Comparison of ENCODE assay signal across 8 cellular contexts in genomic region chr16:10971560-10971961, GRCh38. TPM values are rescaled to one million over a fixed set of nuclear protein-coding genes. Genes with fewer than 3 reads are reported as not detected.
DNase-seq lines count a peak whose midpoint lies in the region; ATAC-seq, FAIRE-seq and TF ChIP-seq lines count a peak whose summit lies in the region.

No MANE protein-coding gene starts in this region.

- no peak overlapping the region for H3K27ac ChIP-seq in endothelial cell of umbilical vein (ENCODE audit: insufficient read depth, low read depth, low read length)
- H3K27ac ChIP-seq in mesodermal cell (ENCODE audit: low read depth, low read length, severe bottlenecking), result peak overlapping the region; percentile 16

- no peak overlapping the region for H3K4me3 Mint-ChIP-seq in T-helper 1 cell treated with Interleukin-12 subunit alpha and Interleukin-12 subunit beta and Interleukin-4 antibody, amounts not matched to agents 30 μg/mL and 1 μg/mL, for 36 hours

- no peaks in the 10 kb centered on the region for H3K9me1 ChIP-seq in endothelial cell of umbilical vein (replicated peaks; ENCODE audit: control insufficient read depth, extremely low read depth, insufficient read depth, low read length)

- POLR2A ChIA-PET in endothelial cell of umbilical vein (lab: Charles Lee), result interaction anchor here (1.2 kb wide), 1 partner anchor 284 kb away, joined by 9 read pairs; the partner anchor contains the start of gene SOCS1

- H3K9me3 Mint-ChIP-seq in T-helper 1 cell treated with Interleukin-12 subunit alpha and Interleukin-12 subunit beta and Interleukin-4 antibody, amounts not matched to agents 30 μg/mL and 1 μg/mL, for 36 hours, result no peaks in the 10 kb centered on the region

- WGBS in mesodermal cell (ENCODE audit: insufficient coverage in 2 of 2), 2 experiments, result 30 to 42% methylated on average over 2 to 3 of the region's 3 CpGs

- CTCF ChIA-PET in endothelial cell of umbilical vein (lab: Charles Lee), result interaction anchor here (0.5 to 12.3 kb wide), 42 partner anchors 9 to 561 kb away, joined by 3 to 347 read pairs (median 4); partner anchors contain the start of genes CLEC16A, SOCS1 and TNP2

- no peak overlapping the region for H2AFZ ChIP-seq in endothelial cell of umbilical vein (ENCODE audit: low read depth, low read length)

- H3K36me3 ChIP-seq in endothelial cell of umbilical vein (ENCODE audit: control insufficient read depth in 2 of 2, extremely low read depth in 1 of 2, insufficient read depth in 2 of 2, low read length in 2 of 2) (peaks cover 0 to 7% of the 10 kb centered on the region in 2 experiments), mesodermal cell (ENCODE audit: control insufficient read depth, insufficient read depth, low read length) (peaks cover 53% of the 10 kb centered on the region)

- H3K4me1 ChIP-seq in endothelial cell of umbilical vein (ENCODE audit: control insufficient read depth, extremely low read depth, insufficient read depth, low read length) (no peaks in the 10 kb centered on the region), mesodermal cell (ENCODE audit: control insufficient read depth, insufficient read depth, low read length, poor library complexity, severe bottlenecking) (peaks cover 9% of the 10 kb centered on the region)

- H3K36me3 Mint-ChIP-seq in T-helper 1 cell treated with Interleukin-12 subunit alpha and Interleukin-12 subunit beta and Interleukin-4 antibody, amounts not matched to agents 30 μg/mL and 1 μg/mL, for 36 hours (ENCODE audit: low read depth), result peaks cover 44% of the 10 kb centered on the region

- no peak for TF ChIP-seq POLR2A in endothelial cell of umbilical vein (IDR thresholded peaks at IDR 0.05; ENCODE audit: low read depth, low read length)

- no peaks in the 10 kb centered on the region for H4K20me1 ChIP-seq in endothelial cell of umbilical vein (replicated peaks; ENCODE audit: control insufficient read depth, extremely low read depth, insufficient read depth, low read length)

- no peak overlapping the region for H3K4me3 ChIP-seq in endothelial cell of umbilical vein (replicated peaks in 1 of 3; ENCODE audit: insufficient read depth in 1 of 3, low read depth in 1 of 3, low read length in 3 of 3)
- H3K4me3 ChIP-seq in mesodermal cell (ENCODE audit: extremely low read depth, insufficient read depth, low read length, poor library complexity, severe bottlenecking), result no peak overlapping the region

- no peak overlapping the region for H3K4me2 ChIP-seq in endothelial cell of umbilical vein (ENCODE audit: insufficient read depth, low read length)

- no peaks in the 10 kb centered on the region for H3K27me3 ChIP-seq in endothelial cell of umbilical vein (ENCODE audit: control insufficient read depth in 2 of 2, insufficient read depth in 2 of 2, low read length in 2 of 2)

- H3K27me3 Mint-ChIP-seq in T-helper 1 cell treated with Interleukin-12 subunit alpha and Interleukin-12 subunit beta and Interleukin-4 antibody, amounts not matched to agents 30 μg/mL and 1 μg/mL, for 36 hours (ENCODE audit: low read depth), result no peaks in the 10 kb centered on the region

- H3K4me1 Mint-ChIP-seq in T-helper 1 cell treated with Interleukin-12 subunit alpha and Interleukin-12 subunit beta and Interleukin-4 antibody, amounts not matched to agents 30 μg/mL and 1 μg/mL, for 36 hours (ENCODE audit: low read depth), result peaks cover 46% of the 10 kb centered on the region

- ATAC-seq in GM19467 (IDR thresholded peaks at IDR 0.05; ENCODE audit: unreplicated experiment), result no peak
- no peak for ATAC-seq in HG02759 (IDR thresholded peaks at IDR 0.05; ENCODE audit: unreplicated experiment)

- dilution Hi-C loops in endothelial cell of umbilical vein (cut with MboI; ENCODE audit: extremely low pct_ligation_motif_present, low sequenced_read_pairs), result no loop called here

- in situ Hi-C loops in ACHN (cut with HindIII; ENCODE audit: low pct_ligation_motif_present, low pct_unique_long_range_greater_than_20kb, low sequenced_read_pairs), result no loop called here

- H3K27ac Mint-ChIP-seq in T-helper 1 cell treated with Interleukin-12 subunit alpha and Interleukin-12 subunit beta and Interleukin-4 antibody, amounts not matched to agents 30 μg/mL and 1 μg/mL, for 36 hours, result peak overlapping the region; percentile 56

- H3K9me3 ChIP-seq in endothelial cell of umbilical vein (replicated peaks; ENCODE audit: control insufficient read depth, insufficient read depth, low read length) (no peaks in the 10 kb centered on the region), mesodermal cell (ENCODE audit: control insufficient read depth, low read length) (no peaks in the 10 kb centered on the region)

- DNase-seq in ACHN, result peak; percentile 67
- peak; percentile 46 for DNase-seq in GDM1 (lab: John Stamatoyannopoulos, UW)
- peak; percentile 76 for DNase-seq in NCI-H1105 treated with DMSO at 0.1 percent for 48 hours (lab: John Stamatoyannopoulos, UW)
- DNase-seq in endothelial cell of umbilical vein (ENCODE audit: low read depth, low spot score), result peak; percentile 73

- intact Hi-C loops in endothelial cell of umbilical vein (cut with micrococcal nuclease), result loop anchor here (1.0 to 5.0 kb wide), 3 partner anchors 131 to 385 kb away; no protein-coding TSS in a partner anchor

- no peak overlapping the region for H3K9ac ChIP-seq in endothelial cell of umbilical vein (replicated peaks; ENCODE audit: extremely low read depth, insufficient read depth, low read length)

- no TSS peak for BruUV-seq in endothelial cell of umbilical vein (replicated peaks; lab: Mats Ljungman, UMichigan)

- H3K79me2 ChIP-seq in endothelial cell of umbilical vein (ENCODE audit: control insufficient read depth, insufficient read depth, low read length), result no peaks in the 10 kb centered on the region

- FAIRE-seq in endothelial cell of umbilical vein (lab: Jason Lieb, UNC), result peak; percentile 82

- peak; percentile 56 to 57 for TF ChIP-seq CTCF in endothelial cell of umbilical vein (IDR thresholded peaks at IDR 0.05; ENCODE audit: extremely low read depth in 1 of 2, insufficient read depth in 1 of 2, low read depth in 1 of 2, low read length in 2 of 2)

TF ChIP-seq in endothelial cell of umbilical vein, 7 proteins besides CTCF, POLR2A, EP300 and RAD21:
- TF ChIP-seq MAX (IDR thresholded peaks at IDR 0.05; ENCODE audit: insufficient read depth, insufficient read length), result no peak
- TF ChIP-seq MYC (IDR thresholded peaks at IDR 0.05; ENCODE audit: low read depth, low read length), result no peak
- no peak for TF ChIP-seq GATA2 (IDR thresholded peaks at IDR 0.05; ENCODE audit: insufficient read depth, insufficient read length, low read depth, low read length)
- TF ChIP-seq POLR2AphosphoS5 (IDR thresholded peaks at IDR 0.05; ENCODE audit: insufficient read depth, low read depth, low read length), result no peak
- TF ChIP-seq FOS (IDR thresholded peaks at IDR 0.05; ENCODE audit: borderline replicate concordance, insufficient read depth, low read length), result no peak

RNA-seq across cellular contexts. Expression of gene CLEC16A, which starts 27.2 kb away (rescaled TPM):
- total RNA-seq in endothelial cell of umbilical vein, result 23.3 and 25.7 TPM in 2 replicates
- 11.1 and 11.4 TPM in 2 replicates for polyA plus RNA-seq in endothelial cell of umbilical vein
- 12.5 and 13.3 TPM in 2 replicates for polyA plus RNA-seq in endothelial cell of umbilical vein (2011; cell fraction: cytosol; rRNA removed)
- 23.8 and 24.1 TPM in 2 replicates for polyA plus RNA-seq in endothelial cell of umbilical vein (2011; cell fraction: nucleus; rRNA removed)
- polyA plus RNA-seq in endothelial cell of umbilical vein (2012), result 17.9 and 19.2 TPM in 2 replicates
- 37.6 and 41.0 TPM in 2 replicates for polyA minus RNA-seq in endothelial cell of umbilical vein
- 17.5 TPM for polyA minus RNA-seq in endothelial cell of umbilical vein (2011; cell fraction: cytosol; rRNA and poly(A)+ RNA removed)
- polyA minus RNA-seq in endothelial cell of umbilical vein (2011; cell fraction: nucleus; rRNA and poly(A)+ RNA removed), result 35.3 and 47.3 TPM in 2 replicates
- 18.3 TPM for polyA plus RNA-seq in mesodermal cell (2013, experiment 1 of 2)
- 17.3 TPM for polyA plus RNA-seq in mesodermal cell (2013, experiment 2 of 2)

RNA-seq across cellular contexts. Expression of gene DEXI, which starts 29.3 kb away (rescaled TPM):
- total RNA-seq in endothelial cell of umbilical vein, result 29.1 and 32.8 TPM in 2 replicates
- polyA plus RNA-seq in endothelial cell of umbilical vein, result 69.5 and 72.9 TPM in 2 replicates
- polyA plus RNA-seq in endothelial cell of umbilical vein (2011; cell fraction: cytosol; rRNA removed), result 48.1 and 53.8 TPM in 2 replicates
- polyA plus RNA-seq in endothelial cell of umbilical vein (2011; cell fraction: nucleus; rRNA removed), result 22.4 and 25.6 TPM in 2 replicates
- 33.5 and 34.1 TPM in 2 replicates for polyA plus RNA-seq in endothelial cell of umbilical vein (2012)
- polyA minus RNA-seq in endothelial cell of umbilical vein, result 23.7 and 33.9 TPM in 2 replicates
- 22.7 TPM for polyA minus RNA-seq in endothelial cell of umbilical vein (2011; cell fraction: cytosol; rRNA and poly(A)+ RNA removed)
- 9.1 and 11.7 TPM in 2 replicates for polyA minus RNA-seq in endothelial cell of umbilical vein (2011; cell fraction: nucleus; rRNA and poly(A)+ RNA removed)
- 36.9 TPM for polyA plus RNA-seq in mesodermal cell (2013, experiment 1 of 2)
- 34.8 TPM for polyA plus RNA-seq in mesodermal cell (2013, experiment 2 of 2)
